28 cellular contexts compared by ENCODE assay signal in the genomic region with DNA sequence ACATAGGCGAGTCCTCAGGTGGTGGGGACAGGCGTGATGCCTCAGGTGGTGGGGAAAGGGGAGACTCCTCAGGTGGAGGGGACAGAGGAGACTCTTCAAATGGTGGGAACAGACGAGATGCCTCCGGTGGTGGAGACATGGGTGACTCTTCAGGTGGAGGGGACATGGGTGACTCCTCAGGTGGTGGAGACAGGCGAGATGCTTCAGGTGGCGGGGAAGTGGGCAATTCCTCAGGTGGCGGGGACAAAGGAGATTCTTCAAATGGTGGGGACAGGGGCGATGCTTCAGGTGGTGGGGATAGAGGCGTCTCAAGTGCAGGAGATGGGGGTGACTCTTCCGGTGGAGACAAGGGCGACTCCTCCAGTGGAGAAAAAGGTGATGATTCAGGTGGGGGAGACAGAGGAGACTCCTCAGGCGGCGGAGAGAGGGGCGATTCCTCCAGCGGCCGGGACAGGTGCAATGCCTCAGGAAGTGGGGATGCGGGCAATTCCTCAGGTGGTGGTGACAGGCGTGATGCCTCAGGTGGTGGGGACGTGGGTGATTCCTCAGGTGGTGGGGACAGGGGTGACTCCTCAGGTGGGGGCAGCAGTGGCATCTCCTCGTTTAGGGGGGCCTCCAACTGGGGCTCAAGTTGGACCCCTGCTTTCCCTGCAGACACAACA. TPM values are rescaled to one million over a fixed set of nuclear protein-coding genes. Genes with fewer than 3 reads are reported as not detected.
DNase-seq lines count a peak whose midpoint lies in the region; ATAC-seq, FAIRE-seq and TF ChIP-seq lines count a peak whose summit lies in the region.
"Had no signal": no experiment of that assay in that cellular context is flagged by ENCODE, and none has a peak within 500 bp of the region (broad histone marks: within the 10 kb centered on the region; RNA-seq: fewer than 3 reads in every experiment).

No MANE protein-coding gene starts in this region.

- POLR2A ChIA-PET in activated naive CD8-positive, alpha-beta T cell treated with anti-CD3 and anti-CD28 coated beads, Interleukin-2, amount 10 ng/mL, durations not matched to agents 7 days and 5 days (lab: Charles Lee) = no interaction called here

- no peak overlapping the region for H3K4me3 Mint-ChIP-seq in activated naive CD8-positive, alpha-beta T cell treated with anti-CD3 and anti-CD28 coated beads, Interleukin-2, amount 10 ng/mL, durations not matched to agents 7 days and 5 days
- no peak overlapping the region for H3K4me3 Mint-ChIP-seq in activated naive CD8-positive, alpha-beta T cell treated with anti-CD3 and anti-CD28 coated beads for 36 hours
- no peak overlapping the region for H3K4me3 Mint-ChIP-seq in chondrocyte (ENCODE audit: unreplicated experiment)
- no peak overlapping the region for H3K4me3 Mint-ChIP-seq in natural killer cell
- H3K4me3 Mint-ChIP-seq: CD8-positive, alpha-beta T cell had no signal

- H3K36me3 ChIP-seq in upper lobe of left lung (peaks cover 56 to 84% (median 80%) of the 10 kb centered on the region in 4 donors), small intestine (ENCODE audit: control insufficient read depth in 2 of 2, insufficient read depth in 2 of 2, low read length in 2 of 2) (peaks cover 33 to 52% of the 10 kb centered on the region in 2 donors)

- no peaks in the 10 kb centered on the region for H3K9me3 Mint-ChIP-seq in activated naive CD8-positive, alpha-beta T cell treated with anti-CD3 and anti-CD28 coated beads, Interleukin-2, amount 10 ng/mL, durations not matched to agents 7 days and 5 days
- H3K9me3 Mint-ChIP-seq in activated naive CD8-positive, alpha-beta T cell treated with anti-CD3 and anti-CD28 coated beads for 36 hours = no peaks in the 10 kb centered on the region
- H3K9me3 Mint-ChIP-seq in chondrocyte (ENCODE audit: low read depth) (no peaks in the 10 kb centered on the region), natural killer cell (no peaks in the 10 kb centered on the region)
- H3K9me3 Mint-ChIP-seq: CD8-positive, alpha-beta T cell had no signal

- no peaks in the 10 kb centered on the region for H3K27me3 ChIP-seq in upper lobe of left lung
- H3K27me3 ChIP-seq in small intestine (ENCODE audit: control insufficient read depth in 2 of 2, insufficient read depth in 2 of 2, low read length in 2 of 2) = no peaks in the 10 kb centered on the region

- H3K4me1 Mint-ChIP-seq in activated naive CD8-positive, alpha-beta T cell treated with anti-CD3 and anti-CD28 coated beads, Interleukin-2, amount 10 ng/mL, durations not matched to agents 7 days and 5 days = peaks cover 23% of the 10 kb centered on the region
- H3K4me1 Mint-ChIP-seq in activated naive CD8-positive, alpha-beta T cell treated with anti-CD3 and anti-CD28 coated beads for 36 hours = peaks cover 25% of the 10 kb centered on the region
- H3K4me1 Mint-ChIP-seq in chondrocyte (ENCODE audit: low read depth) = peaks cover 37% of the 10 kb centered on the region
- peaks cover 30 to 52% of the 10 kb centered on the region in 2 donors for H3K4me1 Mint-ChIP-seq in natural killer cell

- peaks cover 41% of the 10 kb centered on the region for H3K36me3 Mint-ChIP-seq in activated naive CD8-positive, alpha-beta T cell treated with anti-CD3 and anti-CD28 coated beads, Interleukin-2, amount 10 ng/mL, durations not matched to agents 7 days and 5 days
- peaks cover 37% of the 10 kb centered on the region for H3K36me3 Mint-ChIP-seq in activated naive CD8-positive, alpha-beta T cell treated with anti-CD3 and anti-CD28 coated beads for 36 hours
- H3K36me3 Mint-ChIP-seq in chondrocyte (ENCODE audit: low read depth) (peaks cover 47% of the 10 kb centered on the region), natural killer cell (peaks cover 15% of the 10 kb centered on the region)

- no peak for TF ChIP-seq CTCF in chondrocyte (IDR thresholded peaks at IDR 0.05)
- TF ChIP-seq CTCF in natural killer cell (IDR thresholded peaks at IDR 0.05) = no peak
- TF ChIP-seq CTCF in upper lobe of left lung (IDR thresholded peaks at IDR 0.05) = no peak

- no peak for TF ChIP-seq POLR2A in upper lobe of left lung (IDR thresholded peaks at IDR 0.05)

- no peaks in the 10 kb centered on the region for H3K27me3 Mint-ChIP-seq in activated naive CD8-positive, alpha-beta T cell treated with anti-CD3 and anti-CD28 coated beads, Interleukin-2, amount 10 ng/mL, durations not matched to agents 7 days and 5 days
- no peaks in the 10 kb centered on the region for H3K27me3 Mint-ChIP-seq in activated naive CD8-positive, alpha-beta T cell treated with anti-CD3 and anti-CD28 coated beads for 36 hours
- H3K27me3 Mint-ChIP-seq in chondrocyte (ENCODE audit: low read depth) (no peaks in the 10 kb centered on the region), natural killer cell (ENCODE audit: low read depth in 2 of 2) (no peaks in the 10 kb centered on the region)

- 89% methylated on average over 20 of the region's 20 CpGs for WGBS in upper lobe of left lung, 2 donors
- 90 to 94% (median 91%) methylated on average over 20 of the region's 20 CpGs for WGBS in small intestine, 3 donors

- peak overlapping the region; percentile 22 for H3K27ac Mint-ChIP-seq in activated naive CD8-positive, alpha-beta T cell treated with anti-CD3 and anti-CD28 coated beads, Interleukin-2, amount 10 ng/mL, durations not matched to agents 7 days and 5 days
- H3K27ac Mint-ChIP-seq in activated naive CD8-positive, alpha-beta T cell treated with anti-CD3 and anti-CD28 coated beads for 36 hours = no peak overlapping the region
- H3K27ac Mint-ChIP-seq in chondrocyte (ENCODE audit: unreplicated experiment) (no peak overlapping the region), natural killer cell (peak overlapping the region; percentile 48 to 57)
- H3K27ac Mint-ChIP-seq: CD8-positive, alpha-beta T cell had no signal

- intact Hi-C loops in natural killer cell (cut with micrococcal nuclease) = no loop called here

- no peaks in the 10 kb centered on the region for H3K9me3 ChIP-seq in upper lobe of left lung
- no peaks in the 10 kb centered on the region for H3K9me3 ChIP-seq in small intestine (ENCODE audit: control insufficient read depth, low read depth)

- no peak for FAIRE-seq in small intestine (lab: Jason Lieb, UNC)
- FAIRE-seq: GM12891, GM18507, GM19239, H1, RCC 7860 had no signal

- ATAC-seq in activated naive CD8-positive, alpha-beta T cell treated with anti-CD3 and anti-CD28 coated beads, Interleukin-2, amount 10 ng/mL, durations not matched to agents 7 days and 5 days (ENCODE audit: low read depth) = no peak
- ATAC-seq in natural killer cell (no peak), upper lobe of left lung (ENCODE audit: low FRiP score in 2 of 2) (no peak)
- ATAC-seq: CD8-positive, alpha-beta T cell had no signal

- TF ChIP-seq EP300 in upper lobe of left lung (IDR thresholded peaks at IDR 0.05) = no peak

- H3K27ac ChIP-seq in upper lobe of left lung = no peak overlapping the region
- no peak overlapping the region for H3K27ac ChIP-seq in small intestine (ENCODE audit: low read depth in 1 of 2, low read length in 1 of 2)
- H3K27ac ChIP-seq: KMS-11 had no signal

- H3K4me1 ChIP-seq in upper lobe of left lung (peaks cover 19 to 25% (median 19%) of the 10 kb centered on the region in 4 donors), small intestine (ENCODE audit: control insufficient read depth in 2 of 2, insufficient read depth in 1 of 2, low read depth in 1 of 2, low read length in 1 of 2) (peaks cover 10 to 11% of the 10 kb centered on the region in 2 donors)

- no peak for DNase-seq in activated naive CD8-positive, alpha-beta T cell treated with anti-CD3 and anti-CD28 coated beads, Interleukin-2, amount 10 ng/mL, durations not matched to agents 7 days and 5 days
- DNase-seq in activated naive CD8-positive, alpha-beta T cell treated with anti-CD3 and anti-CD28 coated beads for 36 hours = no peak
- peak; percentile 87 for DNase-seq in chondrocyte (ENCODE audit: low spot score)
- no peak for DNase-seq in natural killer cell
- peak; percentile 18 to 28 for DNase-seq in upper lobe of left lung
- no peak for DNase-seq in small intestine
- DNase-seq in dedifferentiated amniotic fluid mesenchymal stem cell (ENCODE audit: extremely low spot score) = no peak
- no peak for DNase-seq in EL
- DNase-seq: AML-193; C1 segment of cervical spinal cord; CD8-positive, alpha-beta T cell; DND-41; IMR-90; MV-4-11; NCI-H1105 treated with DMSO at 0.1 percent for 48 hours; NCI-H2029 treated with DMSO at 0.1 percent for 48 hours; NCI-H2171; NCI-H524 treated with DMSO at 0.1 percent for 48 hours; SHP77 had no signal

- H3K4me3 ChIP-seq in upper lobe of left lung = no peak overlapping the region
- H3K4me3 ChIP-seq in small intestine (ENCODE audit: low read depth in 1 of 2, low read length in 2 of 2) = no peak overlapping the region

RNA-seq across cellular contexts. Expression of a gene that starts 8.7 kb away (rescaled TPM):
- 100 to 1,000 TPM; 123 to 129 TPM for total RNA-seq in activated naive CD8-positive, alpha-beta T cell treated with anti-CD3 and anti-CD28 coated beads, Interleukin-2, amount 10 ng/mL, durations not matched to agents 7 days and 5 days
- total RNA-seq in activated naive CD8-positive, alpha-beta T cell treated with anti-CD3 and anti-CD28 coated beads for 36 hours = 10 to 100 TPM; 45.3 to 47.5 TPM
- total RNA-seq in chondrocyte (65.4 to 73.8 TPM (median 70.7 TPM) in 3 replicates), natural killer cell (100 to 1,000 TPM; 164 to 186 (median 182) TPM), upper lobe of left lung (100 to 1,000 TPM in 5 of 6 donors, 10 to 100 TPM in 1; 91.5 to 250 (median 112) TPM)
- polyA plus RNA-seq in small intestine = 10 to 100 TPM in 2 of 3 donors, 1 to 10 TPM in 1; 5.4 to 34.8 (median 10.7) TPM

RNA-seq across cellular contexts. Expression of a gene that starts 17.9 kb away (rescaled TPM):
- total RNA-seq in activated naive CD8-positive, alpha-beta T cell treated with anti-CD3 and anti-CD28 coated beads, Interleukin-2, amount 10 ng/mL, durations not matched to agents 7 days and 5 days = 1 to 10 TPM; 8.0 to 9.7 TPM
- total RNA-seq in activated naive CD8-positive, alpha-beta T cell treated with anti-CD3 and anti-CD28 coated beads for 36 hours = 10 to 100 TPM; 11.0 to 13.2 TPM
- 0.64 to 0.95 TPM in 2 of 3 replicates, not detected in the other for total RNA-seq in chondrocyte
- total RNA-seq in natural killer cell = 10 to 100 TPM in 2 of 3 donors, 1 to 10 TPM in 1; 6.3 to 11.6 (median 11.1) TPM
- 1 to 10 TPM in 2 of 6 donors, under 1 TPM in 2, not detected in 2; 0.97 to 1.4 (median 1.2) TPM for total RNA-seq in upper lobe of left lung
- polyA plus RNA-seq in small intestine = 1 to 10 TPM in 2 of 3 donors, not detected in 1; 1.2 to 1.4 TPM

RNA-seq across cellular contexts. Expression of a gene that starts 33.3 kb away (rescaled TPM):
- 10 to 100 TPM; 50.0 to 56.6 TPM for total RNA-seq in activated naive CD8-positive, alpha-beta T cell treated with anti-CD3 and anti-CD28 coated beads, Interleukin-2, amount 10 ng/mL, durations not matched to agents 7 days and 5 days
- total RNA-seq in activated naive CD8-positive, alpha-beta T cell treated with anti-CD3 and anti-CD28 coated beads for 36 hours = 10 to 100 TPM; 57.9 to 60.9 TPM
- total RNA-seq in chondrocyte (61.5 to 77.1 TPM (median 61.7 TPM) in 3 replicates), natural killer cell (100 to 1,000 TPM in 1 of 3 donors, 10 to 100 TPM in 2; 76.4 to 100 (median 81.1) TPM), upper lobe of left lung (10 to 100 TPM; 25.1 to 56.5 (median 42.0) TPM)
- 10 to 100 TPM; 50.0 to 60.6 (median 60.5) TPM for polyA plus RNA-seq in small intestine

RNA-seq across cellular contexts. Expression of a gene that starts 42.7 kb away (rescaled TPM):
- under 1 TPM; 0.11 to 0.25 TPM for total RNA-seq in activated naive CD8-positive, alpha-beta T cell treated with anti-CD3 and anti-CD28 coated beads, Interleukin-2, amount 10 ng/mL, durations not matched to agents 7 days and 5 days
- total RNA-seq in activated naive CD8-positive, alpha-beta T cell treated with anti-CD3 and anti-CD28 coated beads for 36 hours = not detected
- total RNA-seq in chondrocyte (0.07 TPM in 1 of 3 replicates, not detected in the others), natural killer cell (under 1 TPM; 0.39 to 0.80 (median 0.45) TPM), upper lobe of left lung (1 to 10 TPM in 2 of 6 donors, under 1 TPM in 3, not detected in 1; 0.39 to 3.1 (median 0.76) TPM)
- 1 to 10 TPM in 1 of 3 donors, not detected in 2; 2.3 TPM for polyA plus RNA-seq in small intestine
- total RNA-seq: A172, G401 had no signal
- polyA plus RNA-seq: AG04450 had no signal

RNA-seq across cellular contexts. Expression of a gene that starts 52.7 kb away (rescaled TPM):
- total RNA-seq in activated naive CD8-positive, alpha-beta T cell treated with anti-CD3 and anti-CD28 coated beads, Interleukin-2, amount 10 ng/mL, durations not matched to agents 7 days and 5 days = under 1 TPM; 0.20 to 0.30 TPM
- 1 to 10 TPM; 1.3 to 1.4 TPM for total RNA-seq in activated naive CD8-positive, alpha-beta T cell treated with anti-CD3 and anti-CD28 coated beads for 36 hours
- total RNA-seq in chondrocyte (0.10 to 0.74 TPM (median 0.72 TPM) in 3 replicates), natural killer cell (1 to 10 TPM; 1.1 to 3.4 (median 1.4) TPM), upper lobe of left lung (under 1 TPM in 4 of 6 donors, not detected in 2; 0.13 to 0.30 (median 0.18) TPM)
- polyA plus RNA-seq in small intestine = under 1 TPM in 2 of 3 donors, not detected in 1; 0.16 to 0.22 TPM

Comparison
In these comparisons a context has a peak if more than half of its experiments do, and no peak if none do; other contexts are left out.
1. H3K27ac Mint-ChIP-seq: peak in activated naive CD8-positive, alpha-beta T cell treated with anti-CD3 and anti-CD28 coated beads, Interleukin-2, amount 10 ng/mL, durations not matched to agents 7 days and 5 days (single experiment) and natural killer cell (2 of 2); none in activated naive CD8-positive, alpha-beta T cell treated with anti-CD3 and anti-CD28 coated beads for 36 hours (single experiment) and chondrocyte (single experiment).
2. DNase-seq: peak in chondrocyte (single experiment) and upper lobe of left lung (2 of 2); none in activated naive CD8-positive, alpha-beta T cell treated with anti-CD3 and anti-CD28 coated beads, Interleukin-2, amount 10 ng/mL, durations not matched to agents 7 days and 5 days (single experiment), activated naive CD8-positive, alpha-beta T cell treated with anti-CD3 and anti-CD28 coated beads for 36 hours (single experiment), natural killer cell (single experiment), small intestine (single experiment), dedifferentiated amniotic fluid mesenchymal stem cell (single experiment) and EL (single experiment).